In genomic region chr6:159234102-159234553, GRCh38 we compare ENCODE assay signal across 19 cellular contexts.
DNase-seq lines count a peak whose midpoint lies in the region; ATAC-seq and TF ChIP-seq lines count a peak whose summit lies in the region.
"Had no signal": no experiment of that assay in that cellular context is flagged by ENCODE, and none has a peak within 500 bp of the region (broad histone marks: within the 10 kb centered on the region; RNA-seq: fewer than 3 reads in every experiment).

No MANE protein-coding gene starts in this region.

- H3K9me2 ChIP-seq in GM23338 (ENCODE audit: insufficient read depth), result no peaks in the 10 kb centered on the region

- H3K9me3 ChIP-seq in BE2C (no peaks in the 10 kb centered on the region), lower lobe of right lung (no peaks in the 10 kb centered on the region)

- TF ChIP-seq CTCF in GM23338 (conservative IDR thresholded peaks at IDR 0.05; ENCODE audit: low read depth in 2 of 2), result no peak
- TF ChIP-seq CTCF in brain (conservative IDR thresholded peaks at IDR 0.05), result peak in 1 of 2 experiments; percentile 7
- no peak for TF ChIP-seq CTCF in omental fat pad (IDR thresholded peaks at IDR 0.05)
- no peak for TF ChIP-seq CTCF in BE2C (IDR thresholded peaks at IDR 0.05; ENCODE audit: low read depth, low read length)
- TF ChIP-seq CTCF in lower lobe of right lung (IDR thresholded peaks at IDR 0.05), result no peak

- no peak overlapping the region for H3K27ac ChIP-seq in GM23338 (ENCODE audit: low read depth)
- H3K27ac ChIP-seq in lower lobe of right lung, result no peak overlapping the region
- H3K27ac ChIP-seq: C4-2B had no signal

- H3K4me1 Mint-ChIP-seq in GM23338 (no peaks in the 10 kb centered on the region; the same call in 2 of the 3 replicates), brain (peaks cover 13% of the 10 kb centered on the region)
- H3K4me1 Mint-ChIP-seq: activated CD4-positive, alpha-beta memory T cell treated with anti-CD3 and anti-CD28 coated beads, Interleukin-2, amount 10 ng/mL, durations not matched to agents 7 days and 5 days had no signal

- H3K9me3 Mint-ChIP-seq in GM23338, result no peaks in the 10 kb centered on the region
- H3K9me3 Mint-ChIP-seq in brain, result peaks cover 0 to 3% (median 0%) of the 10 kb centered on the region in 5 experiments
- H3K9me3 Mint-ChIP-seq: activated CD4-positive, alpha-beta memory T cell treated with anti-CD3 and anti-CD28 coated beads, Interleukin-2, amount 10 ng/mL, durations not matched to agents 7 days and 5 days had no signal

- no peaks in the 10 kb centered on the region for H3K36me3 ChIP-seq in GM23338 (ENCODE audit: insufficient read depth)
- H3K36me3 ChIP-seq in BE2C, result no peaks in the 10 kb centered on the region
- H3K36me3 ChIP-seq in lower lobe of right lung, result no peaks in the 10 kb centered on the region

- H3K4me1 ChIP-seq in GM23338 (ENCODE audit: insufficient read depth) (no peaks in the 10 kb centered on the region), BE2C (no peaks in the 10 kb centered on the region), lower lobe of right lung (no peaks in the 10 kb centered on the region)

- intact Hi-C loops in lower lobe of right lung (cut with DNase I), result no loop called here

- DNase-seq in GM23338 (ENCODE audit: low spot score), result peak; percentile 23
- DNase-seq in omental fat pad (ENCODE audit: low spot score), result no peak
- no peak for DNase-seq in BE2C
- no peak for DNase-seq in NCI-H510A (lab: John Stamatoyannopoulos, UW)
- DNase-seq in SHP77 (lab: John Stamatoyannopoulos, UW), result no peak
- DNase-seq in lower lobe of right lung, result no peak
- DNase-seq: activated CD4-positive, alpha-beta memory T cell treated with anti-CD3 and anti-CD28 coated beads, Interleukin-2, amount 10 ng/mL, durations not matched to agents 7 days and 5 days; activated effector memory CD4-positive, alpha-beta T cell treated with anti-CD3 and anti-CD28 coated beads, Interleukin-2, amount 50 U/mL, for 16 hours; activated T-cell treated with anti-CD3 and anti-CD28 coated beads for 4 hours; EL; NCI-H146; NCI-H748 treated with DMSO at 0.1 percent for 48 hours; occipital lobe; T1000 had no signal

- 0 out of 2 replicates have a peak, but pooled peaks cover 3% of the 10 kb centered on the region for H3F3A ChIP-seq in GM23338 (replicated peaks; ENCODE audit: low read depth)

- H3K27me3 Mint-ChIP-seq in GM23338 (ENCODE audit: insufficient read depth, low read depth, poor library complexity), result peaks cover 33% of the 10 kb centered on the region
- H3K27me3 Mint-ChIP-seq in brain, result peaks cover 34% of the 10 kb centered on the region

- no peaks in the 10 kb centered on the region for H3K79me2 ChIP-seq in GM23338 (replicated peaks; ENCODE audit: insufficient read depth)

- H4K20me1 ChIP-seq in GM23338 (replicated peaks; ENCODE audit: insufficient read depth), result no peaks in the 10 kb centered on the region; the same call in 1 of the 2 replicates

- H3K27ac Mint-ChIP-seq in GM23338, result no peak overlapping the region
- H3K27ac Mint-ChIP-seq in brain, result no peak overlapping the region
- H3K27ac Mint-ChIP-seq: activated CD4-positive, alpha-beta memory T cell treated with anti-CD3 and anti-CD28 coated beads, Interleukin-2, amount 10 ng/mL, durations not matched to agents 7 days and 5 days had no signal

- H3K27me3 ChIP-seq in GM23338 (ENCODE audit: insufficient read depth) (peaks cover 48% of the 10 kb centered on the region), BE2C (peaks cover 68% of the 10 kb centered on the region), lower lobe of right lung (ENCODE audit: low read depth) (peaks cover 29% of the 10 kb centered on the region)

- H3K4me3 ChIP-seq in GM23338 (peak overlapping the region; percentile 66), iPS-11a (ENCODE audit: low read depth, low read length) (peak overlapping the region; percentile 18), BE2C (ENCODE audit: low read depth, low read length) (no peak overlapping the region), lower lobe of right lung (no peak overlapping the region)
- H3K4me3 ChIP-seq: K562 had no signal

- peak; percentile 58 for ATAC-seq in GM23338
- ATAC-seq in omental fat pad (ENCODE audit: low FRiP score), result peak; percentile 55
- ATAC-seq in lower lobe of right lung, result no peak
- ATAC-seq: sciatic nerve had no signal

- H3K4me3 Mint-ChIP-seq in GM23338 (peak overlapping the region; percentile 65), brain (peak overlapping the region; percentile 23 to 65 (median 44))
- H3K4me3 Mint-ChIP-seq: activated CD4-positive, alpha-beta memory T cell treated with anti-CD3 and anti-CD28 coated beads, Interleukin-2, amount 10 ng/mL, durations not matched to agents 7 days and 5 days had no signal

- H3K4me2 ChIP-seq in GM23338, result peak overlapping the region; percentile 87

- H3K36me3 Mint-ChIP-seq in GM23338 (ENCODE audit: low read depth) (no peaks in the 10 kb centered on the region), brain (no peaks in the 10 kb centered on the region)

- H2AFZ ChIP-seq in GM23338, result peak overlapping the region; percentile 97

TF ChIP-seq in GM23338, 12 proteins besides CTCF, POLR2A, EP300 and RAD21:
- no peak for TF ChIP-seq ETS1 (IDR thresholded peaks at IDR 0.05)
- TF ChIP-seq STAT1 (IDR thresholded peaks at IDR 0.05; ENCODE audit: unreplicated experiment), result no peak
- peak; percentile 59 for TF ChIP-seq EZH2 (IDR thresholded peaks at IDR 0.05; ENCODE audit: low read depth, unreplicated experiment)

Comparison
In these comparisons a context has a peak if more than half of its experiments do, and no peak if none do; other contexts are left out.
1. ATAC-seq: peak in GM23338 (single experiment) and omental fat pad (single experiment); none in lower lobe of right lung (0 of 2).
2. H3K4me3 ChIP-seq: peak in GM23338 (single experiment) and iPS-11a (single experiment); none in BE2C (single experiment) and lower lobe of right lung (single experiment).